Comparison of ENCODE assay signal across 10 cellular contexts in the genomic region with DNA sequence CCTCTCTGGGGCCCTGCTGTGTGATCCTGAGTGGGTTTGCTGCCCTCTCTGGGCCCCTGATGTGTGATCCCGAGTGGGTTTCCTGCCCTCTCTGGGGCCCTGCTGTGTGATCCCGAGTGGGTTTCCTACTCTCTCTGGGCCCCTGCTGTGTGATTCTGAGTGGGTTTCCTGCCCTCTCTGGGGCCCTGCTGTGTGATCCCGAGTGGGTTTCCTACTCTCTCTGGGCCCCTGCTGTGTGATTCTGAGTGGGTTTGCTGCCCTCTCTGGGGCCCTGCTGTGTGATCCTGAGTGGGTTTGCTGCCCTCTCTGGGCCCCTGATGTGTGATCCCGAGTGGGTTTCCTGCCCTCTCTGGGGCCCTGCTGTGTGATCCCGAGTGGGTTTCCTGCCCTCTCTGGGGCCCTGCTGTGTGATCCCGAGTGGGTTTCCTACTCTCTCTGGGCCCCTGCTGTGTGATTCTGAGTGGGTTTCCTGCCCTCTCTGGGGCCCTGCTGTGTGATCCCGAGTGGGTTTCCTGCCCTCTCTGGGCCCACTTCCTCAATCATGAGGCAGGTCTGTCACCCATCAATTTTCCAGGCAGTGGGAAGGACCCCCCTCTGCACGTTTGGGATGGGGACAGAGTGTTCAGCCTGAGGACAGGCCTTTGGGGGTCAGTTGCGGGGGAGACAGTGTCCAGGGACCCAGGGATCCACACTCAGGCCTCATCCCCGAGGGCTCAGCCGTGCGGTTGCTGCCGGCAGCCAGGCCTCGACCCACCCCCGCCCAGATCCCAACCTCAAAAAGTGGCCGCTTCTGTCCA. TPM values are rescaled to one million over a fixed set of nuclear protein-coding genes. Genes with fewer than 3 reads are reported as not detected.
DNase-seq lines count a peak whose midpoint lies in the region; ATAC-seq and TF ChIP-seq lines count a peak whose summit lies in the region.
"Not testable (repeated sequence)": the region's sequence is repeated elsewhere in the genome, so short reads cannot be mapped to it uniquely, and the experiment has no call there.
"Had no signal": no experiment of that assay in that cellular context is flagged by ENCODE, and none has a peak within 500 bp of the region (broad histone marks: within the 10 kb centered on the region; RNA-seq: fewer than 3 reads in every experiment).

No MANE protein-coding gene starts in this region.

- TF ChIP-seq CTCF in CD4-positive, alpha-beta T cell (IDR thresholded peaks at IDR 0.05); IMR-90 (conservative IDR thresholded peaks at IDR 0.05; ENCODE audit: low read depth, low read length); lung (IDR thresholded peaks at IDR 0.05; ENCODE audit: control extremely low read depth, extremely low read depth); osteoblast (IDR thresholded peaks at IDR 0.05; ENCODE audit: extremely low read depth, low read depth, low read length): not testable (repeated sequence)

- peak overlapping the region; percentile 68 for H3K4me2 ChIP-seq in IMR-90 (ENCODE audit: low read depth, low read length)
- peak overlapping the region; percentile 65 for H3K4me2 ChIP-seq in osteoblast (ENCODE audit: insufficient read depth, low read length)

- intact Hi-C loops in CD4-positive, alpha-beta T cell (cut with DNase I, micrococcal nuclease); IMR-90 (cut with micrococcal nuclease); Right ventricle myocardium superior (cut with DNase I): not testable (repeated sequence)

- POLR2A ChIA-PET in CD4-positive, alpha-beta T cell (lab: Charles Lee) = interaction anchor here (1.9 kb wide), 1 partner anchor 10 kb away, joined by 7 read pairs; no protein-coding TSS in a partner anchor
- POLR2A ChIA-PET in IMR-90 (lab: Charles Lee; ENCODE audit: unreplicated experiment) = not testable (repeated sequence)

- not testable (repeated sequence) for ATAC-seq in CD4-positive, alpha-beta T cell (ENCODE audit: poor library complexity); activated CD8-positive, alpha-beta memory T cell treated with anti-CD3 and anti-CD28 coated beads, Interleukin-2, amount 10 ng/mL, durations not matched to agents 7 days and 5 days; central memory CD8-positive, alpha-beta T cell (replicated peaks; ENCODE audit: extremely low read depth, poor library complexity, severe bottlenecking); lung (ENCODE audit: insufficient read depth, low FRiP score)
- ATAC-seq in IMR-90 (ENCODE audit: low read depth) (peak; percentile 44), Right ventricle myocardium superior (ENCODE audit: poor library complexity) (peak; percentile 29)

- H3K4me1 Mint-ChIP-seq in CD4-positive, alpha-beta T cell (ENCODE audit: low read depth) = peaks cover 15% of the 10 kb centered on the region
- peaks cover 15% of the 10 kb centered on the region for H3K4me1 Mint-ChIP-seq in activated CD8-positive, alpha-beta memory T cell treated with anti-CD3 and anti-CD28 coated beads, Interleukin-2, amount 10 ng/mL, durations not matched to agents 7 days and 5 days
- not testable (repeated sequence) for H3K4me1 Mint-ChIP-seq in central memory CD8-positive, alpha-beta T cell

- H2AK5ac ChIP-seq in IMR-90 (ENCODE audit: low read depth, low read length) = peak overlapping the region; percentile 78; the same call in 1 of the 2 replicates

- H3K9me1 ChIP-seq in IMR-90 (ENCODE audit: insufficient read depth, low read length) = not testable (repeated sequence)

- not testable (repeated sequence) for H3K56ac ChIP-seq in IMR-90 (ENCODE audit: extremely low read depth, insufficient read depth, low read length)

- not testable (repeated sequence) for H3K9me3 Mint-ChIP-seq in CD4-positive, alpha-beta T cell; activated CD8-positive, alpha-beta memory T cell treated with anti-CD3 and anti-CD28 coated beads, Interleukin-2, amount 10 ng/mL, durations not matched to agents 7 days and 5 days (ENCODE audit: low read depth); central memory CD8-positive, alpha-beta T cell

- H3K27me3 Mint-ChIP-seq in CD4-positive, alpha-beta T cell; activated CD8-positive, alpha-beta memory T cell treated with anti-CD3 and anti-CD28 coated beads, Interleukin-2, amount 10 ng/mL, durations not matched to agents 7 days and 5 days; central memory CD8-positive, alpha-beta T cell: not testable (repeated sequence)

- peak overlapping the region; percentile 32; the same call in 1 of the 2 replicates for H3K9ac ChIP-seq in IMR-90 (ENCODE audit: low read depth, low read length)

- H3K4me3 ChIP-seq in IMR-90 (ENCODE audit: insufficient read depth, low read depth, low read length) = not testable (repeated sequence)
- H3K4me3 ChIP-seq in lung = peak overlapping the region; percentile 14
- H3K4me3 ChIP-seq in osteoblast (ENCODE audit: insufficient read depth, low read length) = peak overlapping the region; percentile 55

- H4K5ac ChIP-seq in IMR-90 (ENCODE audit: low read depth, low read length) = peak overlapping the region; percentile 44; the same call in 1 of the 2 replicates

- peak overlapping the region; percentile 91 for H2AK9ac ChIP-seq in IMR-90 (replicated peaks; ENCODE audit: low read depth, low read length, poor library complexity)

- H3K27me3 ChIP-seq in CD4-positive, alpha-beta T cell (ENCODE audit: control insufficient read depth, insufficient read depth, low read length); IMR-90 (ENCODE audit: control insufficient read depth, insufficient read depth, low read length); lung (ENCODE audit: control insufficient read depth, insufficient read depth); osteoblast (ENCODE audit: insufficient read depth, low read length): not testable (repeated sequence)

- not testable (repeated sequence) for H3K27ac ChIP-seq in CD4-positive, alpha-beta T cell (ENCODE audit: low read depth, low read length); osteoblast (ENCODE audit: low read depth, low read length)
- H3K27ac ChIP-seq in IMR-90 (ENCODE audit: insufficient read depth, low read length) (peak overlapping the region; percentile 52; the same call in 1 of the 2 replicates), lung (ENCODE audit: low read depth in 1 of 2, low read length in 1 of 2) (peak overlapping the region in 1 of 2 donors; percentile 71), substantia nigra (ENCODE audit: low read depth, low read length, poor library complexity, severe bottlenecking) (peak overlapping the region; percentile 53)

- H3K79me2 ChIP-seq in osteoblast (ENCODE audit: insufficient read depth, low read length) = not testable (repeated sequence)

- not testable (repeated sequence) for H3K79me1 ChIP-seq in IMR-90 (ENCODE audit: low read depth in 1 of 2, low read length in 2 of 2)

- H3K18ac ChIP-seq in IMR-90 (ENCODE audit: low read depth, low read length) = not testable (repeated sequence)

- not testable (repeated sequence) for H2BK5ac ChIP-seq in IMR-90 (ENCODE audit: low read depth, low read length, poor library complexity, severe bottlenecking)

- in situ Hi-C loops in IMR-90 (cut with MboI; ENCODE audit: low sequenced_read_pairs) = not testable (repeated sequence)

- not testable (repeated sequence) for DNase-seq in CD4-positive, alpha-beta T cell; IMR-90; activated CD8-positive, alpha-beta memory T cell treated with anti-CD3 and anti-CD28 coated beads, Interleukin-2, amount 10 ng/mL, durations not matched to agents 7 days and 5 days; central memory CD8-positive, alpha-beta T cell (ENCODE audit: low spot score in 2 of 2); Right ventricle myocardium superior; lung (ENCODE audit: low spot score); osteoblast (ENCODE audit: insufficient read length, low spot score, missing footprints); substantia nigra (lab: John Stamatoyannopoulos, UW)

- not testable (repeated sequence) for BruUV-seq in IMR-90 (replicated peaks; lab: Mats Ljungman, UMichigan)

- not testable (repeated sequence) for H3K36me3 ChIP-seq in IMR-90 (ENCODE audit: control insufficient read depth, insufficient read depth, low read length); lung (ENCODE audit: control insufficient read depth in 2 of 2, insufficient read depth in 2 of 2, low read length in 2 of 2); osteoblast (ENCODE audit: insufficient read depth, low read length)

- not testable (repeated sequence) for H3K27ac Mint-ChIP-seq in CD4-positive, alpha-beta T cell
- peak overlapping the region; percentile 19 for H3K27ac Mint-ChIP-seq in activated CD8-positive, alpha-beta memory T cell treated with anti-CD3 and anti-CD28 coated beads, Interleukin-2, amount 10 ng/mL, durations not matched to agents 7 days and 5 days
- H3K27ac Mint-ChIP-seq in central memory CD8-positive, alpha-beta T cell (ENCODE audit: low read depth) = peak overlapping the region; percentile 85

- not testable (repeated sequence) for H3K4me1 ChIP-seq in IMR-90 (ENCODE audit: control insufficient read depth, insufficient read depth, low read length); lung (ENCODE audit: control insufficient read depth in 2 of 2, insufficient read depth in 2 of 2, low read length in 2 of 2); osteoblast (ENCODE audit: insufficient read depth, low read length)

- not testable (repeated sequence) for H4K20me1 ChIP-seq in IMR-90 (ENCODE audit: insufficient read depth, low read length)
- peaks cover 50% of the 10 kb centered on the region for H4K20me1 ChIP-seq in osteoblast (ENCODE audit: insufficient read depth, low read length)

- not testable (repeated sequence) for TF ChIP-seq POLR2A in IMR-90 (IDR thresholded peaks at IDR 0.05; ENCODE audit: low read depth, low read length)

- TF ChIP-seq RAD21 in IMR-90 (IDR thresholded peaks at IDR 0.05; ENCODE audit: low read length) = not testable (repeated sequence)

- H2BK15ac ChIP-seq in IMR-90 (ENCODE audit: low read depth, low read length) = not testable (repeated sequence)

- H4K91ac ChIP-seq in IMR-90 (ENCODE audit: insufficient read depth, low read depth, low read length) = not testable (repeated sequence)

- peak overlapping the region; percentile 92 for H2AFZ ChIP-seq in IMR-90 (replicated peaks; ENCODE audit: low read length, poor library complexity)
- H2AFZ ChIP-seq in osteoblast (ENCODE audit: low read length) = not testable (repeated sequence)

- dilution Hi-C loops in IMR-90 (cut with HindIII; ENCODE audit: low sequenced_read_pairs, unreplicated experiment) = not testable (repeated sequence)

- not testable (repeated sequence) for H2BK20ac ChIP-seq in IMR-90 (ENCODE audit: low read depth, low read length)

- H3K23ac ChIP-seq in IMR-90 (ENCODE audit: low read depth, low read length) = 0 out of 2 replicates have a peak overlapping the region, but pooled peaks have one; percentile 25

- not testable (repeated sequence) for H3K36me3 Mint-ChIP-seq in CD4-positive, alpha-beta T cell (ENCODE audit: low read depth); activated CD8-positive, alpha-beta memory T cell treated with anti-CD3 and anti-CD28 coated beads, Interleukin-2, amount 10 ng/mL, durations not matched to agents 7 days and 5 days
- peaks cover 51% of the 10 kb centered on the region for H3K36me3 Mint-ChIP-seq in central memory CD8-positive, alpha-beta T cell (ENCODE audit: insufficient read depth)

- H3K4ac ChIP-seq in IMR-90 (ENCODE audit: low read depth, low read length) = peak overlapping the region; percentile 37

- WGBS in IMR-90 (ENCODE audit: extremely low coverage in 2 of 2, insufficient read length in 1 of 2), 2 experiments = 0% methylated on average over 2 of the region's 16 CpGs; no CpG with 5 or more reads in 1 of the 2 experiments
- WGBS in lung, 2 donors = 13 to 22% methylated on average over 15 to 16 of the region's 16 CpGs

- H3K9me3 ChIP-seq in CD4-positive, alpha-beta T cell (ENCODE audit: control insufficient read depth, low read length); IMR-90 (ENCODE audit: control insufficient read depth, insufficient read depth, low read length); lung (ENCODE audit: control insufficient read depth in 2 of 2, insufficient read depth in 1 of 2, low read length in 1 of 2); osteoblast (ENCODE audit: low read depth, low read length): not testable (repeated sequence)

- H2BK120ac ChIP-seq in IMR-90 (ENCODE audit: low read depth, low read length) = 0 out of 2 replicates have a peak overlapping the region, but pooled peaks have one; percentile 41

- peak overlapping the region; percentile 11 for H3K4me3 Mint-ChIP-seq in CD4-positive, alpha-beta T cell
- not testable (repeated sequence) for H3K4me3 Mint-ChIP-seq in activated CD8-positive, alpha-beta memory T cell treated with anti-CD3 and anti-CD28 coated beads, Interleukin-2, amount 10 ng/mL, durations not matched to agents 7 days and 5 days
- H3K4me3 Mint-ChIP-seq in central memory CD8-positive, alpha-beta T cell = peak overlapping the region; percentile 77

- CTCF ChIA-PET in CD4-positive, alpha-beta T cell (lab: Charles Lee); IMR-90 (lab: Yijun Ruan, JAX): not testable (repeated sequence)
- CTCF ChIA-PET in activated CD8-positive, alpha-beta memory T cell treated with anti-CD3 and anti-CD28 coated beads, Interleukin-2, amount 10 ng/mL, durations not matched to agents 7 days and 5 days (lab: Charles Lee) = interaction anchor here (0.8 kb wide), 1 partner anchor 8 kb away, joined by 5 read pairs; no protein-coding TSS in a partner anchor

- H3K14ac ChIP-seq in IMR-90 (replicated peaks; ENCODE audit: low read depth, low read length) = 0 out of 2 replicates have a peak overlapping the region, but pooled peaks have one; percentile 33

- peak overlapping the region; percentile 61 to 78; a peak in 2 of 4 replicates for H4K8ac ChIP-seq in IMR-90 (ENCODE audit: low read depth in 2 of 2, low read length in 2 of 2)

RNA-seq across cellular contexts. Expression of gene PEAK3, which starts 0.5 kb away (rescaled TPM):
- total RNA-seq in CD4-positive, alpha-beta T cell = not detected
- under 0.01 TPM in 1 of 2 replicates, not detected in the other for total RNA-seq in IMR-90 (2012; rRNA removed)
- 0.09 and 0.19 TPM in 2 replicates for polyA plus RNA-seq in IMR-90 (2012; rRNA removed)
- polyA plus RNA-seq in IMR-90 (2012; cell fraction: cytosol; rRNA removed) = 0.09 and 0.15 TPM in 2 replicates
- 0.14 TPM in 1 of 2 replicates, not detected in the other for polyA plus RNA-seq in IMR-90 (2012; cell fraction: nucleus; rRNA removed; ENCODE audit: low replicate concordance)
- under 1 TPM in 1 of 2 experiments, not detected in 1; 0.54 TPM for total RNA-seq in activated CD8-positive, alpha-beta memory T cell treated with anti-CD3 and anti-CD28 coated beads, Interleukin-2, amount 10 ng/mL, durations not matched to agents 7 days and 5 days
- total RNA-seq in Right ventricle myocardium superior = 0.70 TPM
- total RNA-seq in lung = 1 to 10 TPM in 1 of 2 donors, under 1 TPM in 1; 0.31 to 6.7 TPM
- 1 to 10 TPM in 1 of 2 donors, under 1 TPM in 1; 0.81 to 7.4 TPM for polyA plus RNA-seq in lung
- total RNA-seq in osteoblast = under 0.01 TPM in 1 of 2 replicates, not detected in the other

RNA-seq across cellular contexts. Expression of gene JSRP1, which starts 25.2 kb away (rescaled TPM):
- total RNA-seq in CD4-positive, alpha-beta T cell = under 1 TPM; 0.56 to 0.58 TPM
- total RNA-seq in IMR-90 (2012; rRNA removed) (not detected in 2 replicates), Right ventricle myocardium superior (0.35 TPM), lung (1 to 10 TPM in 1 of 2 donors, under 1 TPM in 1; 0.61 to 2.3 TPM), osteoblast (0.72 TPM in 1 of 2 replicates, not detected in the other)
- polyA plus RNA-seq in IMR-90 (2012; rRNA removed) (not detected in 2 replicates), lung (1 to 10 TPM in 1 of 2 donors, under 1 TPM in 1; 0.69 to 1.1 TPM)
- polyA plus RNA-seq in IMR-90 (2012; cell fraction: cytosol; rRNA removed) = 0.07 and 0.18 TPM in 2 replicates
- polyA plus RNA-seq in IMR-90 (2012; cell fraction: nucleus; rRNA removed; ENCODE audit: low replicate concordance) = 0.62 and 0.78 TPM in 2 replicates
- total RNA-seq in activated CD8-positive, alpha-beta memory T cell treated with anti-CD3 and anti-CD28 coated beads, Interleukin-2, amount 10 ng/mL, durations not matched to agents 7 days and 5 days = 1 to 10 TPM in 1 of 2 experiments, not detected in 1; 1.0 TPM
- total RNA-seq: H4, mesenteric fat pad had no signal

RNA-seq across cellular contexts. Expression of gene LINGO3, which starts 26.5 kb away (rescaled TPM):
- total RNA-seq in CD4-positive, alpha-beta T cell = under 1 TPM; 0.33 to 0.39 TPM
- total RNA-seq in IMR-90 (2012; rRNA removed) (not detected in 2 replicates), Right ventricle myocardium superior (not detected), lung (under 1 TPM in 1 of 2 donors, not detected in 1; 0.21 TPM), osteoblast (not detected in 2 replicates)
- polyA plus RNA-seq in IMR-90 (2012; rRNA removed) (not detected in 2 replicates), lung (1 to 10 TPM in 1 of 2 donors, under 1 TPM in 1; 0.10 to 1.0 TPM)
- polyA plus RNA-seq in IMR-90 (2012; cell fraction: cytosol; rRNA removed) = 0.03 TPM in 1 of 2 replicates, not detected in the other
- not detected in 2 replicates for polyA plus RNA-seq in IMR-90 (2012; cell fraction: nucleus; rRNA removed; ENCODE audit: low replicate concordance)
- total RNA-seq in activated CD8-positive, alpha-beta memory T cell treated with anti-CD3 and anti-CD28 coated beads, Interleukin-2, amount 10 ng/mL, durations not matched to agents 7 days and 5 days = under 1 TPM; 0.32 to 0.40 TPM
- total RNA-seq: mesenteric fat pad had no signal

RNA-seq across cellular contexts. Expression of gene AMH, which starts 32.3 kb away (rescaled TPM):
- 1 to 10 TPM; 3.3 to 3.5 TPM for total RNA-seq in CD4-positive, alpha-beta T cell
- total RNA-seq in IMR-90 (2012; rRNA removed) = under 0.01 TPM in 1 of 2 replicates, not detected in the other
- 0.86 and 1.5 TPM in 2 replicates for polyA plus RNA-seq in IMR-90 (2012; rRNA removed)
- polyA plus RNA-seq in IMR-90 (2012; cell fraction: cytosol; rRNA removed) = 0.06 and 0.22 TPM in 2 replicates
- polyA plus RNA-seq in IMR-90 (2012; cell fraction: nucleus; rRNA removed; ENCODE audit: low replicate concordance) = 9.1 and 40.5 TPM in 2 replicates
- total RNA-seq in activated CD8-positive, alpha-beta memory T cell treated with anti-CD3 and anti-CD28 coated beads, Interleukin-2, amount 10 ng/mL, durations not matched to agents 7 days and 5 days = 1 to 10 TPM; 5.1 to 6.0 TPM
- total RNA-seq in Right ventricle myocardium superior = 0.24 TPM
- 1 to 10 TPM; 2.1 to 3.5 TPM for total RNA-seq in lung
- 1 to 10 TPM in 1 of 2 donors, under 1 TPM in 1; 0.73 to 1.4 TPM for polyA plus RNA-seq in lung
- under 0.01 and 0.29 TPM in 2 replicates for total RNA-seq in osteoblast

RNA-seq across cellular contexts. Expression of gene SF3A2, which starts 44.8 kb away (rescaled TPM):
- total RNA-seq in CD4-positive, alpha-beta T cell = 100 to 1,000 TPM; 186 to 194 TPM
- 4.8 and 7.5 TPM in 2 replicates for total RNA-seq in IMR-90 (2012; rRNA removed)
- 29.8 and 34.5 TPM in 2 replicates for polyA plus RNA-seq in IMR-90 (2012; rRNA removed)
- 18.6 and 34.5 TPM in 2 replicates for polyA plus RNA-seq in IMR-90 (2012; cell fraction: cytosol; rRNA removed)
- polyA plus RNA-seq in IMR-90 (2012; cell fraction: nucleus; rRNA removed; ENCODE audit: low replicate concordance) = 82.8 and 174 TPM in 2 replicates
- total RNA-seq in activated CD8-positive, alpha-beta memory T cell treated with anti-CD3 and anti-CD28 coated beads, Interleukin-2, amount 10 ng/mL, durations not matched to agents 7 days and 5 days = 100 to 1,000 TPM; 167 to 178 TPM
- total RNA-seq in Right ventricle myocardium superior = 30.0 TPM
- total RNA-seq in lung = 100 to 1,000 TPM in 1 of 2 donors, 10 to 100 TPM in 1; 67.5 to 113 TPM
- polyA plus RNA-seq in lung = 10 to 100 TPM; 37.2 to 58.5 TPM
- total RNA-seq in osteoblast = 27.1 and 27.9 TPM in 2 replicates
